In the genomic region with DNA sequence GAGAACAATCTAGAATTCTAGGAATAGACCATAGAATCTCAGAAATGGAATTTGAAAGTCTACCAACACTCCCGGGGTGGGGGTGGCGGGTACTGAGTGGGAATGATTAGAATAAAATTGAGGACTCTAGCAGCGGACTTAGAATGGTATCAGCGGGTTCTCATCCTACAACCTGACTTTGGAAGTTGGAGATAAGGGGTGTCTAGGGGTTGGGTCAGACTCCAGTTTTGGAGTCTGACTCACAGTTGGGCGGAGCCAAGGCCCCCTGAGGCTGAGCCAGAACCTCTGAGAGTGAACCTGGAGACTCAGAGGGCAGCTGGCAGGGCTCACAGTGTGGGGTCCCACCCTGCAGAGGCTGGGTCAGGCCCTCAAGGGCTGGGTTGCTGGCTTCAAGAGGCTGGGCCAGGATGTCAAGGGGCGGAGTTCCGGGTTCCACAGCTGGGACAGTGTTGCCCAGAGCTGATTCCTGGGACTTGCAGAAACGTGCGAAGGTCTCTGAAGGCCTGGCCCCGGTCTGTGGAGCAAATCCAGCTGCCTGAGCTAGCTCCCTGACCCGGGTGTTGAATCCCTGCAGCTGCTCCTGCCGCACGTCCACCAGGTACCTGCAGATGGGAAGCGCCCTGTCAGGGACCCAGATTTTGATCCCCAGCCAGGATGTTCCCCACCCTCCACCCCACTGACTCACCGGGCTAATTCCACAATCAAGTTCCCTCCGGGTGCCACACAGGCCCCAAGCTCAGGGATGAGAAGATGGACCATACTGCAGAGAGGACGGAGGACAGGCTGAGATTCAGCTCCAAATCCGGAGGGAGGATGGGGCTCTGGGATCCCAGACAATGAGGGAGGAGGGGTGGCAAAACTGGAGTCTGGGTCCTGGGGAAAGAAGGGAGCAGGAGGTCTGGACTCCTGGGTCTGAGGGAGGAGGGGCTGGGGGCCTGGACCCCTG, we compare ENCODE assay signal across 1 cellular context.
TF ChIP-seq lines count a peak whose summit lies in the region.

No MANE protein-coding gene starts in this region.

TF ChIP-seq in HEK293, 187 proteins besides CTCF, POLR2A, EP300 and RAD21 (continued from another document and continues in another):
- TF ChIP-seq, protein P1, sequence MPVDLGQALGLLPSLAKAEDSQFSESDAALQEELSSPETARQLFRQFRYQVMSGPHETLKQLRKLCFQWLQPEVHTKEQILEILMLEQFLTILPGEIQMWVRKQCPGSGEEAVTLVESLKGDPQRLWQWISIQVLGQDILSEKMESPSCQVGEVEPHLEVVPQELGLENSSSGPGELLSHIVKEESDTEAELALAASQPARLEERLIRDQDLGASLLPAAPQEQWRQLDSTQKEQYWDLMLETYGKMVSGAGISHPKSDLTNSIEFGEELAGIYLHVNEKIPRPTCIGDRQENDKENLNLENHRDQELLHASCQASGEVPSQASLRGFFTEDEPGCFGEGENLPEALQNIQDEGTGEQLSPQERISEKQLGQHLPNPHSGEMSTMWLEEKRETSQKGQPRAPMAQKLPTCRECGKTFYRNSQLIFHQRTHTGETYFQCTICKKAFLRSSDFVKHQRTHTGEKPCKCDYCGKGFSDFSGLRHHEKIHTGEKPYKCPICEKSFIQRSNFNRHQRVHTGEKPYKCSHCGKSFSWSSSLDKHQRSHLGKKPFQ (tag by site-specific recombination; IDR thresholded peaks at IDR 0.05) = no peak
- TF ChIP-seq, protein P2, sequence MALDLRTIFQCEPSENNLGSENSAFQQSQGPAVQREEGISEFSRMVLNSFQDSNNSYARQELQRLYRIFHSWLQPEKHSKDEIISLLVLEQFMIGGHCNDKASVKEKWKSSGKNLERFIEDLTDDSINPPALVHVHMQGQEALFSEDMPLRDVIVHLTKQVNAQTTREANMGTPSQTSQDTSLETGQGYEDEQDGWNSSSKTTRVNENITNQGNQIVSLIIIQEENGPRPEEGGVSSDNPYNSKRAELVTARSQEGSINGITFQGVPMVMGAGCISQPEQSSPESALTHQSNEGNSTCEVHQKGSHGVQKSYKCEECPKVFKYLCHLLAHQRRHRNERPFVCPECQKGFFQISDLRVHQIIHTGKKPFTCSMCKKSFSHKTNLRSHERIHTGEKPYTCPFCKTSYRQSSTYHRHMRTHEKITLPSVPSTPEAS (tag by site-specific recombination; IDR thresholded peaks at IDR 0.05) = no peak
- no peak for TF ChIP-seq KLF9 (tag by site-specific recombination; IDR thresholded peaks at IDR 0.05; ENCODE audit: low read depth)
- no peak for TF ChIP-seq MEIS1 (CRISPR knock-in tag; IDR thresholded peaks at IDR 0.05; ENCODE audit: borderline replicate concordance)
- no peak for TF ChIP-seq SCRT2 (tag by site-specific recombination; IDR thresholded peaks at IDR 0.05)
- TF ChIP-seq, protein P3, sequence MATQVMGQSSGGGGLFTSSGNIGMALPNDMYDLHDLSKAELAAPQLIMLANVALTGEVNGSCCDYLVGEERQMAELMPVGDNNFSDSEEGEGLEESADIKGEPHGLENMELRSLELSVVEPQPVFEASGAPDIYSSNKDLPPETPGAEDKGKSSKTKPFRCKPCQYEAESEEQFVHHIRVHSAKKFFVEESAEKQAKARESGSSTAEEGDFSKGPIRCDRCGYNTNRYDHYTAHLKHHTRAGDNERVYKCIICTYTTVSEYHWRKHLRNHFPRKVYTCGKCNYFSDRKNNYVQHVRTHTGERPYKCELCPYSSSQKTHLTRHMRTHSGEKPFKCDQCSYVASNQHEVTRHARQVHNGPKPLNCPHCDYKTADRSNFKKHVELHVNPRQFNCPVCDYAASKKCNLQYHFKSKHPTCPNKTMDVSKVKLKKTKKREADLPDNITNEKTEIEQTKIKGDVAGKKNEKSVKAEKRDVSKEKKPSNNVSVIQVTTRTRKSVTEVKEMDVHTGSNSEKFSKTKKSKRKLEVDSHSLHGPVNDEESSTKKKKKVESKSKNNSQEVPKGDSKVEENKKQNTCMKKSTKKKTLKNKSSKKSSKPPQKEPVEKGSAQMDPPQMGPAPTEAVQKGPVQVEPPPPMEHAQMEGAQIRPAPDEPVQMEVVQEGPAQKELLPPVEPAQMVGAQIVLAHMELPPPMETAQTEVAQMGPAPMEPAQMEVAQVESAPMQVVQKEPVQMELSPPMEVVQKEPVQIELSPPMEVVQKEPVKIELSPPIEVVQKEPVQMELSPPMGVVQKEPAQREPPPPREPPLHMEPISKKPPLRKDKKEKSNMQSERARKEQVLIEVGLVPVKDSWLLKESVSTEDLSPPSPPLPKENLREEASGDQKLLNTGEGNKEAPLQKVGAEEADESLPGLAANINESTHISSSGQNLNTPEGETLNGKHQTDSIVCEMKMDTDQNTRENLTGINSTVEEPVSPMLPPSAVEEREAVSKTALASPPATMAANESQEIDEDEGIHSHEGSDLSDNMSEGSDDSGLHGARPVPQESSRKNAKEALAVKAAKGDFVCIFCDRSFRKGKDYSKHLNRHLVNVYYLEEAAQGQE (tag by site-specific recombination; IDR thresholded peaks at IDR 0.05) = no peak
- TF ChIP-seq, protein P4, sequence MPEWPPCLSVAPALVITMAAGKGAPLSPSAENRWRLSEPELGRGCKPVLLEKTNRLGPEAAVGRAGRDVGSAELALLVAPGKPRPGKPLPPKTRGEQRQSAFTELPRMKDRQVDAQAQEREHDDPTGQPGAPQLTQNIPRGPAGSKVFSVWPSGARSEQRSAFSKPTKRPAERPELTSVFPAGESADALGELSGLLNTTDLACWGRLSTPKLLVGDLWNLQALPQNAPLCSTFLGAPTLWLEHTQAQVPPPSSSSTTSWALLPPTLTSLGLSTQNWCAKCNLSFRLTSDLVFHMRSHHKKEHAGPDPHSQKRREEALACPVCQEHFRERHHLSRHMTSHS (tag by site-specific recombination; IDR thresholded peaks at IDR 0.05) = no peak
- TF ChIP-seq ZNF10 (tag by site-specific recombination; IDR thresholded peaks at IDR 0.05) = no peak
- TF ChIP-seq ZNF529 (tag by site-specific recombination; IDR thresholded peaks at IDR 0.05; ENCODE audit: insufficient replicate concordance) = no peak
- no peak for TF ChIP-seq ZNF433 (tag by site-specific recombination; IDR thresholded peaks at IDR 0.05; ENCODE audit: low read depth)
- TF ChIP-seq, protein P5, sequence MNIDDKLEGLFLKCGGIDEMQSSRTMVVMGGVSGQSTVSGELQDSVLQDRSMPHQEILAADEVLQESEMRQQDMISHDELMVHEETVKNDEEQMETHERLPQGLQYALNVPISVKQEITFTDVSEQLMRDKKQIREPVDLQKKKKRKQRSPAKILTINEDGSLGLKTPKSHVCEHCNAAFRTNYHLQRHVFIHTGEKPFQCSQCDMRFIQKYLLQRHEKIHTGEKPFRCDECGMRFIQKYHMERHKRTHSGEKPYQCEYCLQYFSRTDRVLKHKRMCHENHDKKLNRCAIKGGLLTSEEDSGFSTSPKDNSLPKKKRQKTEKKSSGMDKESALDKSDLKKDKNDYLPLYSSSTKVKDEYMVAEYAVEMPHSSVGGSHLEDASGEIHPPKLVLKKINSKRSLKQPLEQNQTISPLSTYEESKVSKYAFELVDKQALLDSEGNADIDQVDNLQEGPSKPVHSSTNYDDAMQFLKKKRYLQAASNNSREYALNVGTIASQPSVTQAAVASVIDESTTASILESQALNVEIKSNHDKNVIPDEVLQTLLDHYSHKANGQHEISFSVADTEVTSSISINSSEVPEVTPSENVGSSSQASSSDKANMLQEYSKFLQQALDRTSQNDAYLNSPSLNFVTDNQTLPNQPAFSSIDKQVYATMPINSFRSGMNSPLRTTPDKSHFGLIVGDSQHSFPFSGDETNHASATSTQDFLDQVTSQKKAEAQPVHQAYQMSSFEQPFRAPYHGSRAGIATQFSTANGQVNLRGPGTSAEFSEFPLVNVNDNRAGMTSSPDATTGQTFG (tag by site-specific recombination; IDR thresholded peaks at IDR 0.05; ENCODE audit: borderline replicate concordance) = no peak
- TF ChIP-seq ZNF132 (tag by site-specific recombination; IDR thresholded peaks at IDR 0.05; ENCODE audit: borderline replicate concordance) = no peak
- TF ChIP-seq, protein P6, sequence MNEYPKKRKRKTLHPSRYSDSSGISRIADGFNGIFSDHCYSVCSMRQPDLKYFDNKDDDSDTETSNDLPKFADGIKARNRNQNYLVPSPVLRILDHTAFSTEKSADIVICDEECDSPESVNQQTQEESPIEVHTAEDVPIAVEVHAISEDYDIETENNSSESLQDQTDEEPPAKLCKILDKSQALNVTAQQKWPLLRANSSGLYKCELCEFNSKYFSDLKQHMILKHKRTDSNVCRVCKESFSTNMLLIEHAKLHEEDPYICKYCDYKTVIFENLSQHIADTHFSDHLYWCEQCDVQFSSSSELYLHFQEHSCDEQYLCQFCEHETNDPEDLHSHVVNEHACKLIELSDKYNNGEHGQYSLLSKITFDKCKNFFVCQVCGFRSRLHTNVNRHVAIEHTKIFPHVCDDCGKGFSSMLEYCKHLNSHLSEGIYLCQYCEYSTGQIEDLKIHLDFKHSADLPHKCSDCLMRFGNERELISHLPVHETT (tag by site-specific recombination; IDR thresholded peaks at IDR 0.05) = no peak
- TF ChIP-seq, protein P7, sequence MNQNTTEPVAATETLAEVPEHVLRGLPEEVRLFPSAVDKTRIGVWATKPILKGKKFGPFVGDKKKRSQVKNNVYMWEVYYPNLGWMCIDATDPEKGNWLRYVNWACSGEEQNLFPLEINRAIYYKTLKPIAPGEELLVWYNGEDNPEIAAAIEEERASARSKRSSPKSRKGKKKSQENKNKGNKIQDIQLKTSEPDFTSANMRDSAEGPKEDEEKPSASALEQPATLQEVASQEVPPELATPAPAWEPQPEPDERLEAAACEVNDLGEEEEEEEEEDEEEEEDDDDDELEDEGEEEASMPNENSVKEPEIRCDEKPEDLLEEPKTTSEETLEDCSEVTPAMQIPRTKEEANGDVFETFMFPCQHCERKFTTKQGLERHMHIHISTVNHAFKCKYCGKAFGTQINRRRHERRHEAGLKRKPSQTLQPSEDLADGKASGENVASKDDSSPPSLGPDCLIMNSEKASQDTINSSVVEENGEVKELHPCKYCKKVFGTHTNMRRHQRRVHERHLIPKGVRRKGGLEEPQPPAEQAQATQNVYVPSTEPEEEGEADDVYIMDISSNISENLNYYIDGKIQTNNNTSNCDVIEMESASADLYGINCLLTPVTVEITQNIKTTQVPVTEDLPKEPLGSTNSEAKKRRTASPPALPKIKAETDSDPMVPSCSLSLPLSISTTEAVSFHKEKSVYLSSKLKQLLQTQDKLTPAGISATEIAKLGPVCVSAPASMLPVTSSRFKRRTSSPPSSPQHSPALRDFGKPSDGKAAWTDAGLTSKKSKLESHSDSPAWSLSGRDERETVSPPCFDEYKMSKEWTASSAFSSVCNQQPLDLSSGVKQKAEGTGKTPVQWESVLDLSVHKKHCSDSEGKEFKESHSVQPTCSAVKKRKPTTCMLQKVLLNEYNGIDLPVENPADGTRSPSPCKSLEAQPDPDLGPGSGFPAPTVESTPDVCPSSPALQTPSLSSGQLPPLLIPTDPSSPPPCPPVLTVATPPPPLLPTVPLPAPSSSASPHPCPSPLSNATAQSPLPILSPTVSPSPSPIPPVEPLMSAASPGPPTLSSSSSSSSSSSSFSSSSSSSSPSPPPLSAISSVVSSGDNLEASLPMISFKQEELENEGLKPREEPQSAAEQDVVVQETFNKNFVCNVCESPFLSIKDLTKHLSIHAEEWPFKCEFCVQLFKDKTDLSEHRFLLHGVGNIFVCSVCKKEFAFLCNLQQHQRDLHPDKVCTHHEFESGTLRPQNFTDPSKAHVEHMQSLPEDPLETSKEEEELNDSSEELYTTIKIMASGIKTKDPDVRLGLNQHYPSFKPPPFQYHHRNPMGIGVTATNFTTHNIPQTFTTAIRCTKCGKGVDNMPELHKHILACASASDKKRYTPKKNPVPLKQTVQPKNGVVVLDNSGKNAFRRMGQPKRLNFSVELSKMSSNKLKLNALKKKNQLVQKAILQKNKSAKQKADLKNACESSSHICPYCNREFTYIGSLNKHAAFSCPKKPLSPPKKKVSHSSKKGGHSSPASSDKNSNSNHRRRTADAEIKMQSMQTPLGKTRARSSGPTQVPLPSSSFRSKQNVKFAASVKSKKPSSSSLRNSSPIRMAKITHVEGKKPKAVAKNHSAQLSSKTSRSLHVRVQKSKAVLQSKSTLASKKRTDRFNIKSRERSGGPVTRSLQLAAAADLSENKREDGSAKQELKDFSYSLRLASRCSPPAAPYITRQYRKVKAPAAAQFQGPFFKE (tag by site-specific recombination; IDR thresholded peaks at IDR 0.05; ENCODE audit: borderline replicate concordance) = no peak
- TF ChIP-seq ZNF214 (tag by site-specific recombination; IDR thresholded peaks at IDR 0.05; ENCODE audit: borderline replicate concordance) = no peak
- TF ChIP-seq ZNF791 (tag by site-specific recombination; IDR thresholded peaks at IDR 0.05) = no peak
- no peak for TF ChIP-seq ZNF530 (tag by site-specific recombination; IDR thresholded peaks at IDR 0.05; ENCODE audit: low read depth)
- TF ChIP-seq, protein P8, sequence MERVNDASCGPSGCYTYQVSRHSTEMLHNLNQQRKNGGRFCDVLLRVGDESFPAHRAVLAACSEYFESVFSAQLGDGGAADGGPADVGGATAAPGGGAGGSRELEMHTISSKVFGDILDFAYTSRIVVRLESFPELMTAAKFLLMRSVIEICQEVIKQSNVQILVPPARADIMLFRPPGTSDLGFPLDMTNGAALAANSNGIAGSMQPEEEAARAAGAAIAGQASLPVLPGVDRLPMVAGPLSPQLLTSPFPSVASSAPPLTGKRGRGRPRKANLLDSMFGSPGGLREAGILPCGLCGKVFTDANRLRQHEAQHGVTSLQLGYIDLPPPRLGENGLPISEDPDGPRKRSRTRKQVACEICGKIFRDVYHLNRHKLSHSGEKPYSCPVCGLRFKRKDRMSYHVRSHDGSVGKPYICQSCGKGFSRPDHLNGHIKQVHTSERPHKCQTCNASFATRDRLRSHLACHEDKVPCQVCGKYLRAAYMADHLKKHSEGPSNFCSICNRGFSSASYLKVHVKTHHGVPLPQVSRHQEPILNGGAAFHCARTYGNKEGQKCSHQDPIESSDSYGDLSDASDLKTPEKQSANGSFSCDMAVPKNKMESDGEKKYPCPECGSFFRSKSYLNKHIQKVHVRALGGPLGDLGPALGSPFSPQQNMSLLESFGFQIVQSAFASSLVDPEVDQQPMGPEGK (tag by site-specific recombination; IDR thresholded peaks at IDR 0.05) = peak; percentile 67
- TF ChIP-seq, protein P9, sequence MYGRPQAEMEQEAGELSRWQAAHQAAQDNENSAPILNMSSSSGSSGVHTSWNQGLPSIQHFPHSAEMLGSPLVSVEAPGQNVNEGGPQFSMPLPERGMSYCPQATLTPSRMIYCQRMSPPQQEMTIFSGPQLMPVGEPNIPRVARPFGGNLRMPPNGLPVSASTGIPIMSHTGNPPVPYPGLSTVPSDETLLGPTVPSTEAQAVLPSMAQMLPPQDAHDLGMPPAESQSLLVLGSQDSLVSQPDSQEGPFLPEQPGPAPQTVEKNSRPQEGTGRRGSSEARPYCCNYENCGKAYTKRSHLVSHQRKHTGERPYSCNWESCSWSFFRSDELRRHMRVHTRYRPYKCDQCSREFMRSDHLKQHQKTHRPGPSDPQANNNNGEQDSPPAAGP (tag by site-specific recombination; IDR thresholded peaks at IDR 0.05) = 0 out of 2 replicates have a peak, but pooled peaks have one; percentile 16
- no peak for TF ChIP-seq MZF1 (tag by site-specific recombination; IDR thresholded peaks at IDR 0.05; ENCODE audit: borderline replicate concordance)
- TF ChIP-seq ZNF292 (tag by site-specific recombination; IDR thresholded peaks at IDR 0.05; ENCODE audit: borderline replicate concordance, low read depth) = no peak
- no peak for TF ChIP-seq IKZF3 (tag by site-specific recombination; IDR thresholded peaks at IDR 0.05)
- no peak for TF ChIP-seq BCL11A (tag by site-specific recombination; IDR thresholded peaks at IDR 0.05; ENCODE audit: low read depth)
- TF ChIP-seq, protein P10, sequence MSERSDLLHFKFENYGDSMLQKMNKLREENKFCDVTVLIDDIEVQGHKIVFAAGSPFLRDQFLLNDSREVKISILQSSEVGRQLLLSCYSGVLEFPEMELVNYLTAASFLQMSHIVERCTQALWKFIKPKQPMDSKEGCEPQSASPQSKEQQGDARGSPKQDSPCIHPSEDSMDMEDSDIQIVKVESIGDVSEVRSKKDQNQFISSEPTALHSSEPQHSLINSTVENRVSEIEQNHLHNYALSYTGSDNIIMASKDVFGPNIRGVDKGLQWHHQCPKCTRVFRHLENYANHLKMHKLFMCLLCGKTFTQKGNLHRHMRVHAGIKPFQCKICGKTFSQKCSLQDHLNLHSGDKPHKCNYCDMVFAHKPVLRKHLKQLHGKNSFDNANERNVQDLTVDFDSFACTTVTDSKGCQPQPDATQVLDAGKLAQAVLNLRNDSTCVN (tag by site-specific recombination; optimal IDR thresholded peaks at IDR 0.05) = no peak
- no peak for TF ChIP-seq ZSCAN16 (tag by site-specific recombination; IDR thresholded peaks at IDR 0.05)
- TF ChIP-seq ZNF785 (tag by site-specific recombination; IDR thresholded peaks at IDR 0.05) = no peak
